8 cellular contexts compared by ENCODE assay signal in genomic region chr19:19606021-19606420, GRCh38. TPM values are rescaled to one million over a fixed set of nuclear protein-coding genes. Genes with fewer than 3 reads are reported as not detected.
DNase-seq lines count a peak whose midpoint lies in the region; ATAC-seq and TF ChIP-seq lines count a peak whose summit lies in the region.

No MANE protein-coding gene starts in this region.

- H3K27ac ChIP-seq in colonic mucosa, result peak overlapping the region; percentile 87

- H3K4me1 ChIP-seq in colonic mucosa, result peaks cover 6% of the 10 kb centered on the region

- H3K4me3 ChIP-seq in colonic mucosa (no peak overlapping the region), lower leg skin (ENCODE audit: low read depth, poor library complexity, severe bottlenecking) (no peak overlapping the region)

- peak overlapping the region in 1 of 2 donors; percentile 22 for H3K9ac ChIP-seq in colonic mucosa (ENCODE audit: low read depth in 2 of 2, low read length in 2 of 2)

- H3K9me3 ChIP-seq in colonic mucosa, result no peaks in the 10 kb centered on the region

- peak; percentile 70 for ATAC-seq in stimulated activated naive CD8-positive, alpha-beta T cell treated with anti-CD3 and anti-CD28 coated beads, Interleukin-15, Interleukin-2, amounts not matched to agents 100 U/mL and 50 U/mL, for 24 hours
- ATAC-seq in HG03095 (IDR thresholded peaks at IDR 0.05; ENCODE audit: unreplicated experiment), result no peak
- no peak for ATAC-seq in HG03469 (IDR thresholded peaks at IDR 0.05; ENCODE audit: unreplicated experiment)

- WGBS in lower leg skin, 2 donors, result 38% methylated on average over 1 of the region's 1 CpG

- no peak for TF ChIP-seq CTCF in colonic mucosa (IDR thresholded peaks at IDR 0.05)
- TF ChIP-seq CTCF in lower leg skin (IDR thresholded peaks at IDR 0.05), result no peak

- peak; percentile 61 for DNase-seq in activated CD8-positive, alpha-beta memory T cell treated with anti-CD3 and anti-CD28 coated beads, Interleukin-2, amount 50 U/mL, for 4 hours
- DNase-seq in activated CD8-positive, alpha-beta memory T cell treated with anti-CD3 and anti-CD28 coated beads, Interleukin-2, amount 50 U/mL, for 48 hours, result no peak
- DNase-seq in T-helper 2 cell (peak in 3 of 5 experiments; percentile 53 to 85 (median 66)), colonic mucosa (peak; percentile 73), lower leg skin (ENCODE audit: low spot score in 2 of 2) (no peak)
- no peak for DNase-seq in stimulated activated naive CD8-positive, alpha-beta T cell treated with anti-CD3 and anti-CD28 coated beads, Interleukin-15, Interleukin-2, amounts not matched to agents 100 U/mL and 50 U/mL, for 24 hours

- no peaks in the 10 kb centered on the region for H3K27me3 ChIP-seq in colonic mucosa

- H3K36me3 ChIP-seq in colonic mucosa, result no peaks in the 10 kb centered on the region

- intact Hi-C loops in colonic mucosa (cut with DNase I) (no loop called here), lower leg skin (cut with DNase I; ENCODE audit: low total_unique reads) (no loop called here)

- no peak for TF ChIP-seq POLR2A in lower leg skin (IDR thresholded peaks at IDR 0.05)

RNA-seq across cellular contexts. Expression of gene PBX4, which starts 12.5 kb away (rescaled TPM):
- total RNA-seq in colonic mucosa (1 to 10 TPM; 2.3 to 4.9 TPM), lower leg skin (10 to 100 TPM in 1 of 4 donors, 1 to 10 TPM in 3; 3.8 to 15.8 (median 5.9) TPM)

RNA-seq across cellular contexts. Expression of gene LPAR2, which starts 22.0 kb away (rescaled TPM):
- total RNA-seq in colonic mucosa, result 10 to 100 TPM; 16.6 to 22.6 TPM
- total RNA-seq in lower leg skin, result 10 to 100 TPM; 16.5 to 31.6 (median 28.2) TPM

RNA-seq across cellular contexts. Expression of gene GMIP, which starts 37.4 kb away (rescaled TPM):
- total RNA-seq in colonic mucosa, result 10 to 100 TPM; 31.4 to 32.2 TPM
- total RNA-seq in lower leg skin, result 10 to 100 TPM in 3 of 4 donors, 1 to 10 TPM in 1; 6.4 to 21.0 (median 19.1) TPM

RNA-seq across cellular contexts. Expression of gene ATP13A1, which starts 57.5 kb away (rescaled TPM):
- 10 to 100 TPM; 46.0 to 77.4 TPM for total RNA-seq in colonic mucosa
- 100 to 1,000 TPM in 2 of 4 donors, 10 to 100 TPM in 2; 60.8 to 162 (median 109) TPM for total RNA-seq in lower leg skin

Comparison
In these comparisons a context has a peak if more than half of its experiments do, and no peak if none do; other contexts are left out.
1. DNase-seq: peak in activated CD8-positive, alpha-beta memory T cell treated with anti-CD3 and anti-CD28 coated beads, Interleukin-2, amount 50 U/mL, for 4 hours (single experiment), T-helper 2 cell (3 of 5) and colonic mucosa (single experiment); none in activated CD8-positive, alpha-beta memory T cell treated with anti-CD3 and anti-CD28 coated beads, Interleukin-2, amount 50 U/mL, for 48 hours (single experiment), stimulated activated naive CD8-positive, alpha-beta T cell treated with anti-CD3 and anti-CD28 coated beads, Interleukin-15, Interleukin-2, amounts not matched to agents 100 U/mL and 50 U/mL, for 24 hours (single experiment) and lower leg skin (0 of 2).